ENCODE assay signal across 1 cellular context in the genomic region with DNA sequence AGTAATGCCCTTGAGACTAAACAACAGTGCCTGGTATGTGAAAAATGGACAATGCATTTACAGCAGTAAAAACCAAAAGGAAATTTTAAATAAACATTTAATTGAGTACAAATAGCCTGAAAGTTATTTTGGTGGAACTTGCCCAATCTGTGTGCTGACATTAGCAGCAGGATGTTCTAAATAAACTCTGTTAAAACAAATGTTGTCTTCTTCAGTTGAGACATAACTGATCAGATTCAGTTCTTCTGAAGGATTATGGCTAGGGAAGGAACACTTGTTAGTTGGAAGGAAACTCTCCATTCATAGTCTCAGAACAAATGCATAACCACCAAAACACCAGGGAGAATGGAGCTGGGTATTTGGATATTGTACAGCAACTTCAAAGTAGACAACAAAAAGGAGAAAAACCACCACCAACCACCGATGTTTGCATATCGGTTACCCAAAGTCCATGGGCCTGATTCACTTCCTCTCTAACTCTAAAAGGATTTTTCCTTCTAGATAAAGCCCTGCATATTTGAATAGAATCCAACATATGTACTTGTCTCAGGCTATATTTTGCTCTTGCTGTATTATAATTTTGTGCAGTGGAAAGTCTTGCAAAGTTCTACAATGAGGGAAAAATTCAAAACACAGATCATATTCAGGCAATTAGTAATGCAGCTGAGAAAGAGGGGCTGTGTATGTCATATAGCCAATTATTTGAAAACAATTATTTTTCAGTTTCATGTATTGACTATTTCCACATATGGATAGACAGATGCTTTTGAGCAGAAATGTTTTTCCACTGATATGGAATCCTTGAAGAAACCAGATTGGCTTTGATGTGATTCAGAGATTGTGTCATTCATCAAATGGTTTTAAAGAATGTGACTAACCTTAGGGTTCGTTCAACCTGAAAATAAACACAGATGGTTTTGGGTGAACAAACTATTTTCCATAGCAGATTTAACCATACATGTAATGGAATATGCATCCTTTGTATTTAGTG.
TF ChIP-seq lines count a peak whose summit lies in the region.

No MANE protein-coding gene starts in this region.

TF ChIP-seq in HepG2, 621 proteins besides CTCF, POLR2A, EP300 and RAD21 (continued from another document):
- TF ChIP-seq, protein P1, sequence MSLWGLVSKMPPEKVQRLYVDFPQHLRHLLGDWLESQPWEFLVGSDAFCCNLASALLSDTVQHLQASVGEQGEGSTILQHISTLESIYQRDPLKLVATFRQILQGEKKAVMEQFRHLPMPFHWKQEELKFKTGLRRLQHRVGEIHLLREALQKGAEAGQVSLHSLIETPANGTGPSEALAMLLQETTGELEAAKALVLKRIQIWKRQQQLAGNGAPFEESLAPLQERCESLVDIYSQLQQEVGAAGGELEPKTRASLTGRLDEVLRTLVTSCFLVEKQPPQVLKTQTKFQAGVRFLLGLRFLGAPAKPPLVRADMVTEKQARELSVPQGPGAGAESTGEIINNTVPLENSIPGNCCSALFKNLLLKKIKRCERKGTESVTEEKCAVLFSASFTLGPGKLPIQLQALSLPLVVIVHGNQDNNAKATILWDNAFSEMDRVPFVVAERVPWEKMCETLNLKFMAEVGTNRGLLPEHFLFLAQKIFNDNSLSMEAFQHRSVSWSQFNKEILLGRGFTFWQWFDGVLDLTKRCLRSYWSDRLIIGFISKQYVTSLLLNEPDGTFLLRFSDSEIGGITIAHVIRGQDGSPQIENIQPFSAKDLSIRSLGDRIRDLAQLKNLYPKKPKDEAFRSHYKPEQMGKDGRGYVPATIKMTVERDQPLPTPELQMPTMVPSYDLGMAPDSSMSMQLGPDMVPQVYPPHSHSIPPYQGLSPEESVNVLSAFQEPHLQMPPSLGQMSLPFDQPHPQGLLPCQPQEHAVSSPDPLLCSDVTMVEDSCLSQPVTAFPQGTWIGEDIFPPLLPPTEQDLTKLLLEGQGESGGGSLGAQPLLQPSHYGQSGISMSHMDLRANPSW (CRISPR knock-in tag; IDR thresholded peaks at IDR 0.05; ENCODE audit: borderline replicate concordance) = no peak
- TF ChIP-seq NR2C2 (CRISPR knock-in tag; IDR thresholded peaks at IDR 0.05; ENCODE audit: borderline replicate concordance) = no peak
- TF ChIP-seq TRIM24 (CRISPR knock-in tag; IDR thresholded peaks at IDR 0.05) = no peak
- peak; percentile 86; the same call in 1 of the 2 replicates for TF ChIP-seq FOSL1 (CRISPR knock-in tag; IDR thresholded peaks at IDR 0.05; ENCODE audit: borderline replicate concordance)
- TF ChIP-seq, protein P2, sequence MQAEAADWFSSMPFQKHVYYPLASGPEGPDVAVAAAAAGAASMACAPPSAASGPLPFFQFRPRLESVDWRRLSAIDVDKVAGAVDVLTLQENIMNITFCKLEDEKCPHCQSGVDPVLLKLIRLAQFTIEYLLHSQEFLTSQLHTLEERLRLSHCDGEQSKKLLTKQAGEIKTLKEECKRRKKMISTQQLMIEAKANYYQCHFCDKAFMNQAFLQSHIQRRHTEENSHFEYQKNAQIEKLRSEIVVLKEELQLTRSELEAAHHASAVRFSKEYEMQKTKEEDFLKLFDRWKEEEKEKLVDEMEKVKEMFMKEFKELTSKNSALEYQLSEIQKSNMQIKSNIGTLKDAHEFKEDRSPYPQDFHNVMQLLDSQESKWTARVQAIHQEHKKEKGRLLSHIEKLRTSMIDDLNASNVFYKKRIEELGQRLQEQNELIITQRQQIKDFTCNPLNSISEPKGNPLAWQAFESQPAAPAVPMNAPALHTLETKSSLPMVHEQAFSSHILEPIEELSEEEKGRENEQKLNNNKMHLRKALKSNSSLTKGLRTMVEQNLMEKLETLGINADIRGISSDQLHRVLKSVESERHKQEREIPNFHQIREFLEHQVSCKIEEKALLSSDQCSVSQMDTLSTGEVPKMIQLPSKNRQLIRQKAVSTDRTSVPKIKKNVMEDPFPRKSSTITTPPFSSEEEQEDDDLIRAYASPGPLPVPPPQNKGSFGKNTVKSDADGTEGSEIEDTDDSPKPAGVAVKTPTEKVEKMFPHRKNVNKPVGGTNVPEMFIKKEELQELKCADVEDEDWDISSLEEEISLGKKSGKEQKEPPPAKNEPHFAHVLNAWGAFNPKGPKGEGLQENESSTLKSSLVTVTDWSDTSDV (CRISPR knock-in tag; IDR thresholded peaks at IDR 0.05) = no peak
- no peak for TF ChIP-seq SALL2 (CRISPR knock-in tag; IDR thresholded peaks at IDR 0.05)
- TF ChIP-seq POLR2AphosphoS5 (IDR thresholded peaks at IDR 0.05; ENCODE audit: low read depth, low read length) = peak; percentile 41; the same call in 1 of the 2 replicates
- no peak for TF ChIP-seq NBN (conservative IDR thresholded peaks at IDR 0.05)
- peak; percentile 81; the same call in 1 of the 2 replicates for TF ChIP-seq SALL1 (CRISPR knock-in tag; IDR thresholded peaks at IDR 0.05)
- TF ChIP-seq ZNF253 (CRISPR knock-in tag; IDR thresholded peaks at IDR 0.05; ENCODE audit: borderline replicate concordance) = no peak
- TF ChIP-seq SRF (IDR thresholded peaks at IDR 0.05; ENCODE audit: low read depth, low read length) = no peak; the same call in 1 of the 2 replicates
- TF ChIP-seq ZBTB7B (CRISPR knock-in tag; IDR thresholded peaks at IDR 0.05) = no peak
- TF ChIP-seq MXI1 (IDR thresholded peaks at IDR 0.05; ENCODE audit: borderline replicate concordance, low read depth, low read length) = no peak
- no peak for TF ChIP-seq TCF12 (IDR thresholded peaks at IDR 0.05)
- no peak for TF ChIP-seq TCF12 (CRISPR knock-in tag; IDR thresholded peaks at IDR 0.05)
- TF ChIP-seq, protein P3, sequence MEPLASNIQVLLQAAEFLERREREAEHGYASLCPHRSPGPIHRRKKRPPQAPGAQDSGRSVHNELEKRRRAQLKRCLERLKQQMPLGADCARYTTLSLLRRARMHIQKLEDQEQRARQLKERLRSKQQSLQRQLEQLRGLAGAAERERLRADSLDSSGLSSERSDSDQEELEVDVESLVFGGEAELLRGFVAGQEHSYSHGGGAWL (CRISPR knock-in tag; IDR thresholded peaks at IDR 0.05) = no peak
- no peak for TF ChIP-seq ZNF557 (CRISPR knock-in tag; IDR thresholded peaks at IDR 0.05)
- TF ChIP-seq ASH2L (IDR thresholded peaks at IDR 0.05; ENCODE audit: insufficient read length, low read depth, low read length) = peak; percentile 83
- no peak for TF ChIP-seq RFX1 (IDR thresholded peaks at IDR 0.05)
- TF ChIP-seq ZNF34 (CRISPR knock-in tag; IDR thresholded peaks at IDR 0.05; ENCODE audit: borderline replicate concordance) = no peak
- no peak for TF ChIP-seq SOX6 (IDR thresholded peaks at IDR 0.05)
- peak; percentile 89 for TF ChIP-seq SOX6 (CRISPR knock-in tag; IDR thresholded peaks at IDR 0.05)
- no peak for TF ChIP-seq BORCS8-MEF2B (CRISPR knock-in tag; IDR thresholded peaks at IDR 0.05)
- 0 out of 2 replicates have a peak, but pooled peaks have one; percentile 47 for TF ChIP-seq PHF21A (CRISPR knock-in tag; IDR thresholded peaks at IDR 0.05)
- TF ChIP-seq, protein P4, sequence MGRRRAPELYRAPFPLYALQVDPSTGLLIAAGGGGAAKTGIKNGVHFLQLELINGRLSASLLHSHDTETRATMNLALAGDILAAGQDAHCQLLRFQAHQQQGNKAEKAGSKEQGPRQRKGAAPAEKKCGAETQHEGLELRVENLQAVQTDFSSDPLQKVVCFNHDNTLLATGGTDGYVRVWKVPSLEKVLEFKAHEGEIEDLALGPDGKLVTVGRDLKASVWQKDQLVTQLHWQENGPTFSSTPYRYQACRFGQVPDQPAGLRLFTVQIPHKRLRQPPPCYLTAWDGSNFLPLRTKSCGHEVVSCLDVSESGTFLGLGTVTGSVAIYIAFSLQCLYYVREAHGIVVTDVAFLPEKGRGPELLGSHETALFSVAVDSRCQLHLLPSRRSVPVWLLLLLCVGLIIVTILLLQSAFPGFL (CRISPR knock-in tag; IDR thresholded peaks at IDR 0.05) = no peak
- TF ChIP-seq ARNT2 (CRISPR knock-in tag; IDR thresholded peaks at IDR 0.05; ENCODE audit: low read depth) = no peak
- no peak for TF ChIP-seq ATM (IDR thresholded peaks at IDR 0.05; ENCODE audit: borderline replicate concordance)
- peak; percentile 24; the same call in 1 of the 2 replicates for TF ChIP-seq FOXP1 (IDR thresholded peaks at IDR 0.05)
- peak; percentile 77 for TF ChIP-seq FOXP1 (CRISPR knock-in tag; IDR thresholded peaks at IDR 0.05)
- peak; percentile 36; the same call in 1 of the 2 replicates for TF ChIP-seq HMG20B (CRISPR knock-in tag; conservative IDR thresholded peaks at IDR 0.05)
- no peak for TF ChIP-seq THYN1 (CRISPR knock-in tag; IDR thresholded peaks at IDR 0.05; ENCODE audit: borderline replicate concordance, low read depth)
- 0 out of 2 replicates have a peak, but pooled peaks have one; percentile 24 for TF ChIP-seq GABPB1 (CRISPR knock-in tag; IDR thresholded peaks at IDR 0.05)
- no peak for TF ChIP-seq CAMTA2 (CRISPR knock-in tag; IDR thresholded peaks at IDR 0.05; ENCODE audit: borderline replicate concordance)
- TF ChIP-seq, protein P5, sequence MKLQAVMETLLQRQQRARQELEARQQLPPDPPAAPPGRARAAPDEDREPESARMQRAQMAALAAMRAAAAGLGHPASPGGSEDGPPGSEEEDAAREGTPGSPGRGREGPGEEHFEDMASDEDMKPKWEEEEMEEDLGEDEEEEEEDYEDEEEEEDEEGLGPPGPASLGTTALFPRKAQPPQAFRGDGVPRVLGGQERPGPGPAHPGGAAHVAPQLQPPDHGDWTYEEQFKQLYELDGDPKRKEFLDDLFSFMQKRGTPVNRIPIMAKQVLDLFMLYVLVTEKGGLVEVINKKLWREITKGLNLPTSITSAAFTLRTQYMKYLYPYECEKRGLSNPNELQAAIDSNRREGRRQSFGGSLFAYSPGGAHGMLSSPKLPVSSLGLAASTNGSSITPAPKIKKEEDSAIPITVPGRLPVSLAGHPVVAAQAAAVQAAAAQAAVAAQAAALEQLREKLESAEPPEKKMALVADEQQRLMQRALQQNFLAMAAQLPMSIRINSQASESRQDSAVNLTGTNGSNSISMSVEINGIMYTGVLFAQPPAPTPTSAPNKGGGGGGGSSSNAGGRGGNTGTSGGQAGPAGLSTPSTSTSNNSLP (IDR thresholded peaks at IDR 0.05; ENCODE audit: low read depth, low read length) = no peak
- no peak for TF ChIP-seq NFIB (CRISPR knock-in tag; IDR thresholded peaks at IDR 0.05; ENCODE audit: borderline replicate concordance)
